In the genomic region with DNA sequence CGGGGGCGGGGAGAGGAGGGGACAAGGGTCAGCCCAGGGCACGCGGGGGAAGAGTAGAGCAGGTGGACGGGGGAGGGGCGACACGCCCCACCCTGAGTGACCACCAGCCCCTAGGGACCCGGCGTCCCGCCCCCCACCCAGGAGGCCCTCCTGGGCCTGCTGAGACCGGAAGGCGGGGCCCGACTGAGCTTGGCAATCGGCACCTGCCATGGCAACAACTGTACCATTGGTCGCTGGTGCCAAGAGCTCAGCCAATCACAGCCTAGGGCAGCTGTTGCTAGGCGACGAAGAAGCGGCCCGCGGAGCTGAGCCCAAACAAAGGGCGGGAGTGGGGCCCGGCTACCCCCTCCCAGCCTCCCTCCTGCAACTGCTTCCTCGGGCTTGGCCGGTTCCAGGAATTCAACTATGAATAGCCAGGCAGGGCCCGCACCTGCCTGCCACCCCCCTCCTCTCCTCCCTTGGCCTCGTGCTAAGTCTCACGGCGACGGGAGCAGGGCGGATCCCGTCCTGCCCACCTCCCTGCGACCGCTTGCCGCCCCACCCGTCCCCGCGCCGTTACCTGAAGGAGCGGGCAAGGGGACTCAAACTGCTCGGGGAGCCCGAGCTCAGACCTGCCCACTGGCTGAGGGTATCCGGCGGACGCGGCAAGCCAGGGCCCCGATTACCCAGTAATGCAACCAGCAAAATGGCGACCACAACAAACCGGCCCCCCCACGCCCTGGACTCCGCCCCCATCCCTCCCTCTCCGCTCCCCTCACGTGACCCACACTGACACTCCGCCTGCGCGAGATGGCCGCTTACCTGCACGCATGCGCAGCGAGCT, we compare ENCODE assay signal across 8 cellular contexts. TPM values are rescaled to one million over a fixed set of nuclear protein-coding genes. Genes with fewer than 3 reads are reported as not detected.
DNase-seq lines count a peak whose midpoint lies in the region; ATAC-seq and TF ChIP-seq lines count a peak whose summit lies in the region.

DYRK1B (minus strand) TSS at position 699 of the 823 bp plus-strand sequence. CDS start 2,295 bp downstream, outside the sequence.

- WGBS in lung, 2 donors, result 1% methylated on average over 57 to 59 of the region's 59 CpGs

- H3K9me3 ChIP-seq in lung (ENCODE audit: control insufficient read depth in 2 of 2, insufficient read depth in 1 of 2, low read length in 1 of 2), result no peaks in the 10 kb centered on the region

- peak within 1 kb of the TSS; percentile 71 to 92 for H3K27ac ChIP-seq in lung (ENCODE audit: low read depth in 1 of 2, low read length in 1 of 2)

- H3K9me3 Mint-ChIP-seq in effector memory CD8-positive, alpha-beta T cell, result no peaks in the 10 kb centered on the region

- H3K27me3 Mint-ChIP-seq in effector memory CD8-positive, alpha-beta T cell, result no peaks in the 10 kb centered on the region

- H3K4me3 ChIP-seq in lung, result peak within 1 kb of the TSS; percentile 86

- H3K36me3 ChIP-seq in lung (ENCODE audit: control insufficient read depth in 2 of 2, insufficient read depth in 2 of 2, low read length in 2 of 2), result peaks cover 12 to 40% of the 10 kb centered on the region in 2 donors

- DNase-seq in AG09319 (ENCODE audit: extremely low read depth, low read depth), result peak; percentile 95
- peak; percentile 96 to 99 for DNase-seq in NCI-H526 (lab: John Stamatoyannopoulos, UW)
- DNase-seq in activated CD8-positive, alpha-beta memory T cell treated with anti-CD3 and anti-CD28 coated beads for 48 hours (ENCODE audit: low read depth in 2 of 3, low spot score in 2 of 3), result peak; percentile 89 to 93 (median 90)
- DNase-seq in effector memory CD8-positive, alpha-beta T cell, result peak; percentile 93 to 97 (median 94)
- DNase-seq in lung (ENCODE audit: low spot score), result peak; percentile 98
- peak; percentile 92 to 97 (median 96) for DNase-seq in stimulated activated CD4-positive, alpha-beta T cell treated with anti-CD3 and anti-CD28 coated beads, TNF-alpha, amount 100 ng/mL, for 1 hour (ENCODE audit: low read depth in 3 of 3, low spot score in 1 of 3)

- no peaks in the 10 kb centered on the region for H3K27me3 ChIP-seq in lung (ENCODE audit: control insufficient read depth, insufficient read depth)

- peaks cover 27 to 33% of the 10 kb centered on the region in 2 donors for H3K4me1 Mint-ChIP-seq in effector memory CD8-positive, alpha-beta T cell (ENCODE audit: low read depth in 2 of 2)

- H3K4me3 Mint-ChIP-seq in effector memory CD8-positive, alpha-beta T cell, result peak within 1 kb of the TSS; percentile 70 to 86

- peaks cover 73% of the 10 kb centered on the region for H3K36me3 Mint-ChIP-seq in effector memory CD8-positive, alpha-beta T cell (ENCODE audit: insufficient read depth)

- TF ChIP-seq CTCF in AG09319 (IDR thresholded peaks at IDR 0.05; ENCODE audit: low read depth, low read length) (no peak), lung (IDR thresholded peaks at IDR 0.05; ENCODE audit: control extremely low read depth, extremely low read depth) (no peak)

- peak within 1 kb of the TSS; percentile 87 to 93 for H3K27ac Mint-ChIP-seq in effector memory CD8-positive, alpha-beta T cell

- ATAC-seq in GM19025 (IDR thresholded peaks at IDR 0.05; ENCODE audit: low read depth, unreplicated experiment), result peak; percentile 91
- ATAC-seq in HG03280 (IDR thresholded peaks at IDR 0.05; ENCODE audit: unreplicated experiment), result peak; percentile 88
- peak; percentile 90 for ATAC-seq in effector memory CD8-positive, alpha-beta T cell (replicated peaks)
- ATAC-seq in lung (ENCODE audit: insufficient read depth, low FRiP score), result peak; percentile 92

- peaks cover 8% of the 10 kb centered on the region in 2 donors for H3K4me1 ChIP-seq in lung (ENCODE audit: control insufficient read depth in 2 of 2, insufficient read depth in 2 of 2, low read length in 2 of 2)

RNA-seq across cellular contexts. Expression of gene DYRK1B, which starts in this region (rescaled TPM):
- 10 to 100 TPM; 25.5 to 25.6 TPM for total RNA-seq in lung
- 10 to 100 TPM in 1 of 2 donors, 1 to 10 TPM in 1; 7.9 to 16.1 TPM for polyA plus RNA-seq in lung

Comparison
In these comparisons a context has a peak if more than half of its experiments do, and no peak if none do; other contexts are left out.
1. Peak in every context shown above with its lines: DNase-seq, ATAC-seq, H3K4me3 ChIP-seq and H3K27ac ChIP-seq.